13 cellular contexts compared by ENCODE assay signal in the genomic region with DNA sequence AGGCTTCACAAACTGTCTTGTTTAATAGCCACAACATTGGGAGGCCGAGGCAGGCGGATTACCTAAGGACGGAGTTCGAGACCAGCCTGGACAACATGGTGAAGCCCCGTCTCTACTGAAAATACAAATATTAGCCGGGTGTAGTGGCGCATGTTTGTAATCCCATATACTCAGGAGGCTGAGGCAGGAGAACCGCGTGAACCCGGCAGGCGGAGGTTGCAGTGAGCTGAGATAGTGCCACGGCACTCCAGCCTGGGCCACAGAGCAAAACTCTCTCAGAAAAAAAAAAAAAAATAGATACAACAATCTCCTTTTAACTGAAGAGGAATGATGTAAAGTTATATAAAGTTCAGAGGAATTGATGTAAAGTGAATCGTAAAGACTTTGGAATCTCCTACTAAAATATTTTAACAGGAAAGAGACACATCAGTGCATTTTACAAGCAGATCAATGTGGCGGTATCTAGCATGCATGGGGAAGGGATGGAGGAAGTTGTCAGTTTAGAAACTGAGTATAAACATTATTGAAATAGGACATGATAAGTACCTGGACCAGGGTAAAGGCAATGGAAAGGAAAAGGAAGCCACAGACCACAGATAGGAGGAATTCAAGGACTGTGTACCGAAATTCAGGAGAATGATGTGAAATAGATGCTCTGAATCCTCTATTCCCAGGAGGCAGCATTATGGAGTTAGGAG. TPM values are rescaled to one million over a fixed set of nuclear protein-coding genes. Genes with fewer than 3 reads are reported as not detected.
DNase-seq lines count a peak whose midpoint lies in the region; ATAC-seq and TF ChIP-seq lines count a peak whose summit lies in the region.
"Had no signal": no experiment of that assay in that cellular context is flagged by ENCODE, and none has a peak within 500 bp of the region (broad histone marks: within the 10 kb centered on the region; RNA-seq: fewer than 3 reads in every experiment).

No MANE protein-coding gene starts in this region.

- in situ Hi-C loops in G401 (cut with HindIII; ENCODE audit: low sequenced_read_pairs): no loop called here

- H3K27ac ChIP-seq in VCaP: peak overlapping the region; percentile 79; the same call in 1 of the 2 replicates
- H3K27ac ChIP-seq in mucosa of rectum (ENCODE audit: low read depth in 2 of 2, low read length in 2 of 2): peak overlapping the region; percentile 51 to 76
- H3K27ac ChIP-seq: epithelial cell of prostate, thyroid gland had no signal

- no peak overlapping the region for H3K4me3 ChIP-seq in mucosa of rectum (ENCODE audit: low read length in 2 of 2)
- H3K4me3 ChIP-seq: body of pancreas, thyroid gland had no signal

- H3K9me3 ChIP-seq in mucosa of rectum (ENCODE audit: control insufficient read depth in 2 of 2, low read length in 2 of 2): no peaks in the 10 kb centered on the region
- H3K9me3 ChIP-seq: body of pancreas, thyroid gland had no signal

- intact Hi-C loops in sciatic nerve (cut with DNase I): no loop called here

- peak overlapping the region in 1 of 2 donors; percentile 52 for H3K9ac ChIP-seq in mucosa of rectum (ENCODE audit: low read depth in 1 of 2, low read length in 2 of 2)

- H3K27me3 ChIP-seq in mucosa of rectum (ENCODE audit: control insufficient read depth in 2 of 2, insufficient read depth in 2 of 2, low read length in 2 of 2): no peaks in the 10 kb centered on the region
- H3K27me3 ChIP-seq: thyroid gland had no signal

- no peaks in the 10 kb centered on the region for H3K36me3 ChIP-seq in mucosa of rectum (ENCODE audit: control insufficient read depth in 2 of 2, insufficient read depth in 2 of 2, low read length in 2 of 2)
- H3K36me3 ChIP-seq: thyroid gland had no signal

- DNase-seq in stimulated activated CD4-positive, alpha-beta T cell treated with anti-CD3 and anti-CD28 coated beads, Interleukin-15, amount 100 ng/mL, for 24 hours: peak; percentile 34
- no peak for DNase-seq in stimulated activated CD4-positive, alpha-beta T cell treated with anti-CD3 and anti-CD28 coated beads, Interleukin-2, amount 100 ng/mL, for 48 hours
- no peak for DNase-seq in T-helper 9 cell
- DNase-seq in sciatic nerve (ENCODE audit: low spot score): no peak
- DNase-seq in G401 (ENCODE audit: low spot score): no peak
- DNase-seq: body of pancreas, NCI-H1694, thyroid gland had no signal

- peaks cover 3 to 4% of the 10 kb centered on the region in 2 donors for H3K4me1 ChIP-seq in mucosa of rectum (ENCODE audit: control insufficient read depth in 2 of 2, insufficient read depth in 2 of 2, low read length in 2 of 2)

- TF ChIP-seq CTCF in VCaP (conservative IDR thresholded peaks at IDR 0.05): no peak

- no peak for ATAC-seq in sciatic nerve
- no peak for ATAC-seq in GM19351 (IDR thresholded peaks at IDR 0.05; ENCODE audit: unreplicated experiment)
- ATAC-seq: body of pancreas had no signal

RNA-seq across cellular contexts. Expression of a gene that starts 41.5 kb away (rescaled TPM):
- total RNA-seq in sciatic nerve: 62.8 TPM
- total RNA-seq in G401 (2014; rRNA removed; shearing (Covaris generic)): not detected in 2 replicates
- total RNA-seq: neural crest cell had no signal

Comparison
In these comparisons a context has a peak if more than half of its experiments do, and no peak if none do; other contexts are left out.
1. RNA of a gene that starts 41.5 kb away (total RNA-seq): 62.8 TPM in sciatic nerve (single experiment); not detected in G401; every median in the first group is over 10 times any median in the second.